In genomic region chr19:38784224-38784623, GRCh38 we compare ENCODE assay signal across 34 cellular contexts. TPM values are rescaled to one million over a fixed set of nuclear protein-coding genes. Genes with fewer than 3 reads are reported as not detected.
A peak's percentile ranks its signal among the peaks of the same experiment; 100 is the strongest.
DNase-seq lines count a peak whose midpoint lies in the region; ATAC-seq and TF ChIP-seq lines count a peak whose summit lies in the region.
"Had no signal": no experiment of that assay in that cellular context is flagged by ENCODE, and none has a peak within 500 bp of the region (broad histone marks: within the 10 kb centered on the region; RNA-seq: fewer than 3 reads in every experiment).

No MANE protein-coding gene starts in this region.

- no peak for ATAC-seq in GM21737 (IDR thresholded peaks at IDR 0.05; ENCODE audit: unreplicated experiment)
- ATAC-seq: activated CD8-positive, alpha-beta memory T cell treated with anti-CD3 and anti-CD28 coated beads, Interleukin-2, amount 10 ng/mL, durations not matched to agents 7 days and 5 days; activated naive CD8-positive, alpha-beta T cell treated with anti-CD3 and anti-CD28 coated beads, Interleukin-2, amount 50 U/mL, for 24 hours; activated T-cell treated with anti-CD3 and anti-CD28 coated beads, Interleukin-2, amount 50 U/mL, for 4 hours; naive thymus-derived CD8-positive, alpha-beta T cell; SK-N-SH treated with all-trans-retinoic acid at 6 μM for 48 hours; upper lobe of right lung had no signal

- peak; percentile 3 for DNase-seq in AG08396 (ENCODE audit: low spot score)
- DNase-seq in amniotic epithelial cell (ENCODE audit: low read depth): peak; percentile 95
- peak; percentile 87 for DNase-seq in fibroblast of the aortic adventitia (ENCODE audit: low read depth)
- DNase-seq in mucosa of gallbladder (ENCODE audit: low spot score): peak; percentile 54
- DNase-seq in NCI-H510A treated with DMSO at 0.1 percent for 48 hours (lab: John Stamatoyannopoulos, UW): no peak
- DNase-seq in hepatic stellate cell (ENCODE audit: low spot score): no peak
- no peak for DNase-seq in NCI-H1436 treated with DMSO at 0.1 percent for 48 hours (lab: John Stamatoyannopoulos, UW)
- DNase-seq: activated CD4-positive, alpha-beta T cell treated with anti-CD3 and anti-CD28 coated beads, Interleukin-2, amount 50 U/mL, for 4 hours; activated CD8-positive, alpha-beta memory T cell treated with anti-CD3 and anti-CD28 coated beads, Interleukin-2, amount 10 ng/mL, durations not matched to agents 7 days and 5 days; activated naive CD8-positive, alpha-beta T cell treated with anti-CD3 and anti-CD28 coated beads, Interleukin-2, amount 50 U/mL, for 24 hours; activated T-cell treated with anti-CD3 and anti-CD28 coated beads, Interleukin-2, amount 50 U/mL, for 4 hours; CD4-positive, alpha-beta memory T cell; DMS 273 treated with DMSO at 0.1 percent for 48 hours; EL; head of caudate nucleus; kidney; MG63; midbrain; naive thymus-derived CD8-positive, alpha-beta T cell; NCI-H1417; NCI-H2029 treated with DMSO at 0.1 percent for 48 hours; NCI-H69; occipital lobe; Right ventricle myocardium superior; stimulated activated naive CD4-positive, alpha-beta T cell treated with Interleukin-2 at 50 U/mL for 16 hours; upper lobe of right lung had no signal

- no peak for TF ChIP-seq CTCF in fibroblast of the aortic adventitia (IDR thresholded peaks at IDR 0.05; ENCODE audit: insufficient read depth, low read length)

- H3K4me3 ChIP-seq in fibroblast of the aortic adventitia (ENCODE audit: low read depth, low read length): no peak overlapping the region
- H3K4me3 ChIP-seq: MG63, skin epidermis, suprapubic skin, upper lobe of right lung had no signal

RNA-seq across cellular contexts. Expression of gene LGALS7B, which starts 4.8 kb away (rescaled TPM):
- total RNA-seq in fibroblast of the aortic adventitia (ENCODE audit: low replicate concordance): not detected in 2 replicates
- total RNA-seq in mucosa of gallbladder: 3.1 TPM
- total RNA-seq: activated CD8-positive, alpha-beta memory T cell treated with anti-CD3 and anti-CD28 coated beads, Interleukin-2, amount 10 ng/mL, durations not matched to agents 7 days and 5 days; activated T-cell treated with anti-CD3 and anti-CD28 coated beads, Interleukin-2, amount 50 U/mL, for 4 hours; B cell; CD4-positive, alpha-beta memory T cell; chondrocyte; H1; HT-29; kidney; naive thymus-derived CD8-positive, alpha-beta T cell; occipital lobe; Right ventricle myocardium superior had no signal

RNA-seq across cellular contexts. Expression of gene LGALS7, which starts 10.9 kb away (rescaled TPM):
- total RNA-seq in fibroblast of the aortic adventitia (ENCODE audit: low replicate concordance) (0.72 TPM in 1 of 2 replicates, not detected in the other), mucosa of gallbladder (not detected)
- total RNA-seq: activated CD8-positive, alpha-beta memory T cell treated with anti-CD3 and anti-CD28 coated beads, Interleukin-2, amount 10 ng/mL, durations not matched to agents 7 days and 5 days; activated T-cell treated with anti-CD3 and anti-CD28 coated beads, Interleukin-2, amount 50 U/mL, for 4 hours; B cell; CD4-positive, alpha-beta memory T cell; chondrocyte; H1; naive thymus-derived CD8-positive, alpha-beta T cell; Right ventricle myocardium superior; upper lobe of right lung had no signal

RNA-seq across cellular contexts. Expression of gene LGALS4, which starts 28.5 kb away (rescaled TPM):
- total RNA-seq in fibroblast of the aortic adventitia (ENCODE audit: low replicate concordance) (0.82 TPM in 1 of 2 replicates, not detected in the other), mucosa of gallbladder (1,935 TPM)
- total RNA-seq: chondrocyte had no signal

RNA-seq across cellular contexts. Expression of gene CAPN12, which starts 40.0 kb away (rescaled TPM):
- 0.18 TPM in 1 of 2 replicates, not detected in the other for total RNA-seq in fibroblast of the aortic adventitia (ENCODE audit: low replicate concordance)
- total RNA-seq in mucosa of gallbladder: 206 TPM
- total RNA-seq: occipital lobe, Right ventricle myocardium superior had no signal

RNA-seq across cellular contexts. Expression of gene ECH1, which starts 47.4 kb away (rescaled TPM):
- total RNA-seq in fibroblast of the aortic adventitia (ENCODE audit: low replicate concordance): 22.0 and 27.1 TPM in 2 replicates
- 205 TPM for total RNA-seq in mucosa of gallbladder

Comparison
In these comparisons a context has a peak if more than half of its experiments do, and no peak if none do; other contexts are left out.
1. DNase-seq: peak in AG08396 (single experiment), amniotic epithelial cell (single experiment), fibroblast of the aortic adventitia (single experiment) and mucosa of gallbladder (single experiment); none in NCI-H510A treated with DMSO at 0.1 percent for 48 hours (single experiment), hepatic stellate cell (single experiment) and NCI-H1436 treated with DMSO at 0.1 percent for 48 hours (single experiment).
2. RNA of gene LGALS4, which starts 28.5 kb away (total RNA-seq): 1,935 TPM in mucosa of gallbladder (single experiment); 0.82 TPM in fibroblast of the aortic adventitia; every median in the first group is over 1,000 times any median in the second.